19 cellular contexts compared by ENCODE assay signal in genomic region chr3:53581671-53582070, GRCh38.
A peak's percentile ranks its signal among the peaks of the same experiment; 100 is the strongest.
DNase-seq lines count a peak whose midpoint lies in the region; ATAC-seq, FAIRE-seq and TF ChIP-seq lines count a peak whose summit lies in the region.
"Had no signal": no experiment of that assay in that cellular context is flagged by ENCODE, and none has a peak within 500 bp of the region (broad histone marks: within the 10 kb centered on the region; RNA-seq: fewer than 3 reads in every experiment).

No MANE protein-coding gene starts in this region.

- no peak overlapping the region for H3K4me2 ChIP-seq in H1 (ENCODE audit: insufficient read depth in 1 of 2, low read depth in 2 of 2, low read length in 2 of 2)

- H2BK12ac ChIP-seq in H1 (ENCODE audit: low read depth, low read length): 0 out of 2 replicates have a peak overlapping the region, but pooled peaks have one; percentile 64

- H3K4me3 ChIP-seq in H1 (ENCODE audit: extremely low read depth in 1 of 4, insufficient read depth in 2 of 4, low read depth in 3 of 4, low read length in 4 of 4): no peak overlapping the region
- H3K4me3 ChIP-seq: cardiac muscle cell, pancreas, suprapubic skin had no signal

- H3K4ac ChIP-seq in H1 (replicated peaks; ENCODE audit: insufficient read length, low read depth, low read length): no peak overlapping the region

- no peaks in the 10 kb centered on the region for H3K79me1 ChIP-seq in H1 (ENCODE audit: low read depth, low read length)

- H3K27ac Mint-ChIP-seq in activated naive CD8-positive, alpha-beta T cell treated with anti-CD3 and anti-CD28 coated beads, Interleukin-2, amount 10 ng/mL, durations not matched to agents 7 days and 5 days: no peak overlapping the region
- no peak overlapping the region for H3K27ac Mint-ChIP-seq in activated naive CD8-positive, alpha-beta T cell treated with anti-CD3 and anti-CD28 coated beads for 36 hours

- no peak overlapping the region for H3K18ac ChIP-seq in H1 (ENCODE audit: extremely low read depth, low read length)

- CTCF ChIA-PET in H1 (lab: Charles Lee; ENCODE audit: partially characterized antibody): interaction anchor here (1.4 kb wide), 1 partner anchor 50 kb away, joined by 3 read pairs; no protein-coding TSS in a partner anchor

- H4K5ac ChIP-seq in H1 (ENCODE audit: insufficient read length, low read depth, low read length): no peak overlapping the region

- POLR2A ChIA-PET in activated naive CD8-positive, alpha-beta T cell treated with anti-CD3 and anti-CD28 coated beads, Interleukin-2, amount 10 ng/mL, durations not matched to agents 7 days and 5 days (lab: Charles Lee): no interaction called here
- POLR2A ChIA-PET in H1 (lab: Charles Lee; ENCODE audit: partially characterized antibody): no interaction called here

- no peak overlapping the region for H2AFZ ChIP-seq in H1 (ENCODE audit: low read length)

- no peak for TF ChIP-seq CTCF in H1 (IDR thresholded peaks at IDR 0.05; ENCODE audit: control extremely low read depth in 1 of 3, insufficient read depth in 1 of 3, low read depth in 1 of 3, low read length in 3 of 3)

- H3K4me1 Mint-ChIP-seq in activated naive CD8-positive, alpha-beta T cell treated with anti-CD3 and anti-CD28 coated beads, Interleukin-2, amount 10 ng/mL, durations not matched to agents 7 days and 5 days: peaks cover 12% of the 10 kb centered on the region
- H3K4me1 Mint-ChIP-seq in activated naive CD8-positive, alpha-beta T cell treated with anti-CD3 and anti-CD28 coated beads for 36 hours: peaks cover 4% of the 10 kb centered on the region

- 91% methylated on average over 3 of the region's 3 CpGs; no CpG with 5 or more reads in 1 of the 2 experiments for WGBS in H1 (ENCODE audit: extremely low coverage in 1 of 2, insufficient coverage in 1 of 2, insufficient read length in 1 of 2, insufficient replicate concordance in 2 of 2, low coverage in 1 of 2, low lambda C conversion rate in 2 of 2, missing lambda C conversion rate in 1 of 2), 2 experiments

- no peaks in the 10 kb centered on the region for H3K9me3 ChIP-seq in H1 (ENCODE audit: insufficient read depth in 2 of 2, low read depth in 1 of 2, low read length in 1 of 2)
- H3K9me3 ChIP-seq: pancreas, suprapubic skin had no signal

- H4K20me1 ChIP-seq in H1 (replicated peaks in 1 of 2; ENCODE audit: control insufficient read depth in 1 of 2, insufficient read depth in 2 of 2, low read length in 2 of 2): no peaks in the 10 kb centered on the region

- no peak for TF ChIP-seq POLR2A in H1 (IDR thresholded peaks at IDR 0.05; ENCODE audit: control extremely low read depth in 1 of 2, low read depth in 2 of 2, low read length in 2 of 2)

- H3K27ac ChIP-seq in H1 (ENCODE audit: low read depth, low read length): no peak overlapping the region
- H3K27ac ChIP-seq: cardiac muscle cell, pancreas, suprapubic skin had no signal

- H2BK20ac ChIP-seq in H1 (ENCODE audit: low read length): no peak overlapping the region

- H3K4me1 ChIP-seq in H1 (replicated peaks in 1 of 4; ENCODE audit: control insufficient read depth in 3 of 4, insufficient read depth in 4 of 4, low read length in 3 of 4): peaks cover 0 to 3% (median 1%) of the 10 kb centered on the region in 4 experiments; a peak in 4 of 7 replicates
- H3K4me1 ChIP-seq: pancreas, suprapubic skin had no signal

- no peaks in the 10 kb centered on the region for H3K79me2 ChIP-seq in H1 (ENCODE audit: control insufficient read depth in 1 of 2, insufficient read depth in 2 of 2, low read length in 2 of 2)

- H3K14ac ChIP-seq in H1 (ENCODE audit: insufficient read length): no peak overlapping the region

- DNase-seq in activated naive CD8-positive, alpha-beta T cell treated with anti-CD3 and anti-CD28 coated beads, Interleukin-2, amount 10 ng/mL, durations not matched to agents 7 days and 5 days: no peak
- DNase-seq in activated naive CD8-positive, alpha-beta T cell treated with anti-CD3 and anti-CD28 coated beads for 36 hours: no peak
- DNase-seq in OCI-M1 (lab: John Stamatoyannopoulos, UW): peak; percentile 39
- no peak for DNase-seq in H1 (ENCODE audit: low read depth in 1 of 2, low spot score in 2 of 2)
- no peak for DNase-seq in NCI-H146 (lab: John Stamatoyannopoulos, UW)
- DNase-seq in hypothalamus (lab: John Stamatoyannopoulos, UW): no peak
- DNase-seq: activated CD4-positive, alpha-beta T cell treated with anti-CD3 and anti-CD28 coated beads for 48 hours; activated effector memory CD4-positive, alpha-beta T cell treated with anti-CD3 and anti-CD28 coated beads, Interleukin-2, amount 50 U/mL, for 16 hours; midbrain; NCI-H1417 treated with DMSO at 0.1 percent for 48 hours; NCI-H510A; pancreas had no signal

- no peak overlapping the region for H2BK120ac ChIP-seq in H1 (replicated peaks; ENCODE audit: low read depth, low read length)

- no peak overlapping the region for H3K56ac ChIP-seq in H1 (replicated peaks; ENCODE audit: insufficient read length, low read depth, low read length)

- FAIRE-seq in H1 (lab: Jason Lieb, UNC): no peak
- FAIRE-seq: D721Med, keratinocyte, pancreas, RCC 7860 had no signal

- no peak overlapping the region for H3K23ac ChIP-seq in H1 (ENCODE audit: insufficient read length)

- H3K36me3 ChIP-seq in H1 (ENCODE audit: control insufficient read depth in 2 of 4, insufficient read depth in 4 of 4, low read length in 3 of 4): no peaks in the 10 kb centered on the region
- H3K36me3 ChIP-seq: cardiac muscle cell, pancreas, suprapubic skin had no signal

- no peak overlapping the region for H3K4me3 Mint-ChIP-seq in activated naive CD8-positive, alpha-beta T cell treated with anti-CD3 and anti-CD28 coated beads, Interleukin-2, amount 10 ng/mL, durations not matched to agents 7 days and 5 days
- H3K4me3 Mint-ChIP-seq in activated naive CD8-positive, alpha-beta T cell treated with anti-CD3 and anti-CD28 coated beads for 36 hours: no peak overlapping the region

- TF ChIP-seq RAD21 in H1 (IDR thresholded peaks at IDR 0.05 in 1 of 2, conservative IDR thresholded peaks at IDR 0.05 in 1 of 2; ENCODE audit: low read depth in 2 of 2, low read length in 2 of 2): no peak

- ATAC-seq in activated naive CD8-positive, alpha-beta T cell treated with anti-CD3 and anti-CD28 coated beads, Interleukin-2, amount 10 ng/mL, durations not matched to agents 7 days and 5 days (ENCODE audit: low read depth): peak; percentile 60
- ATAC-seq in HG03108 (IDR thresholded peaks at IDR 0.05; ENCODE audit: unreplicated experiment) (no peak), GM18873 (IDR thresholded peaks at IDR 0.05; ENCODE audit: low FRiP score, unreplicated experiment) (no peak)
- ATAC-seq: pancreas had no signal

- H3K9me3 Mint-ChIP-seq in activated naive CD8-positive, alpha-beta T cell treated with anti-CD3 and anti-CD28 coated beads, Interleukin-2, amount 10 ng/mL, durations not matched to agents 7 days and 5 days: no peaks in the 10 kb centered on the region
- H3K9me3 Mint-ChIP-seq in activated naive CD8-positive, alpha-beta T cell treated with anti-CD3 and anti-CD28 coated beads for 36 hours: no peaks in the 10 kb centered on the region

- peaks cover 3% of the 10 kb centered on the region for H3K27me3 Mint-ChIP-seq in activated naive CD8-positive, alpha-beta T cell treated with anti-CD3 and anti-CD28 coated beads, Interleukin-2, amount 10 ng/mL, durations not matched to agents 7 days and 5 days
- no peaks in the 10 kb centered on the region for H3K27me3 Mint-ChIP-seq in activated naive CD8-positive, alpha-beta T cell treated with anti-CD3 and anti-CD28 coated beads for 36 hours

- no peak for TF ChIP-seq EP300 in H1 (IDR thresholded peaks at IDR 0.05; ENCODE audit: borderline replicate concordance in 1 of 2, low read depth in 2 of 2, low read length in 2 of 2)

- no peaks in the 10 kb centered on the region for H3K27me3 ChIP-seq in H1 (replicated peaks in 1 of 4; ENCODE audit: control insufficient read depth in 3 of 4, extremely low read depth in 1 of 4, insufficient read depth in 3 of 4, low read length in 3 of 4)
- H3K27me3 ChIP-seq: cardiac muscle cell, pancreas, suprapubic skin had no signal

- H3K9ac ChIP-seq in H1 (replicated peaks in 1 of 4; ENCODE audit: extremely low read depth in 1 of 4, low read depth in 3 of 4, low read length in 3 of 4): no peak overlapping the region

- H2BK15ac ChIP-seq in H1 (ENCODE audit: low read length): no peak overlapping the region

- no peak overlapping the region for H4K91ac ChIP-seq in H1 (replicated peaks; ENCODE audit: insufficient read length, low read length)

- H3K36me3 Mint-ChIP-seq in activated naive CD8-positive, alpha-beta T cell treated with anti-CD3 and anti-CD28 coated beads, Interleukin-2, amount 10 ng/mL, durations not matched to agents 7 days and 5 days: no peaks in the 10 kb centered on the region
- no peaks in the 10 kb centered on the region for H3K36me3 Mint-ChIP-seq in activated naive CD8-positive, alpha-beta T cell treated with anti-CD3 and anti-CD28 coated beads for 36 hours

- H2BK5ac ChIP-seq in H1 (ENCODE audit: low read depth, low read length): no peak overlapping the region

- no peak overlapping the region for H2AK5ac ChIP-seq in H1 (ENCODE audit: low read depth, low read length)

- H3K23me2 ChIP-seq in H1 (ENCODE audit: low read depth, low read length): no peaks in the 10 kb centered on the region

- no peak overlapping the region for H4K8ac ChIP-seq in H1 (ENCODE audit: extremely low read depth, insufficient read depth, low read length)

TF ChIP-seq in H1, 55 proteins besides CTCF, POLR2A, EP300 and RAD21 (continues in another document):
- no peak for TF ChIP-seq CREB1 (IDR thresholded peaks at IDR 0.05)
- no peak for TF ChIP-seq POLR2AphosphoS5 (IDR thresholded peaks at IDR 0.05; ENCODE audit: low read depth, low read length)
- TF ChIP-seq NRF1 (IDR thresholded peaks at IDR 0.05; ENCODE audit: low read depth, low read length): no peak
- TF ChIP-seq YY1 (IDR thresholded peaks at IDR 0.05; ENCODE audit: low read depth, low read length): no peak
- no peak for TF ChIP-seq BCL11A (IDR thresholded peaks at IDR 0.05; ENCODE audit: low read depth in 2 of 2, low read length in 2 of 2)
- no peak for TF ChIP-seq CEBPB (IDR thresholded peaks at IDR 0.05; ENCODE audit: low read depth, low read length)
- TF ChIP-seq RFX5 (IDR thresholded peaks at IDR 0.05; ENCODE audit: borderline replicate concordance, low read depth, low read length): no peak
- TF ChIP-seq SP2 (IDR thresholded peaks at IDR 0.05; ENCODE audit: low read length): no peak
- no peak for TF ChIP-seq SAP30 (IDR thresholded peaks at IDR 0.05; ENCODE audit: insufficient read depth, insufficient replicate concordance, low read length)
- no peak for TF ChIP-seq KDM4A (IDR thresholded peaks at IDR 0.05; ENCODE audit: low read depth, low read length, severe bottlenecking)
- no peak for TF ChIP-seq RBBP5 (IDR thresholded peaks at IDR 0.05; ENCODE audit: borderline replicate concordance, low read depth, low read length)
- TF ChIP-seq TCF12 (IDR thresholded peaks at IDR 0.05; ENCODE audit: low read depth, low read length): no peak
- no peak for TF ChIP-seq SUZ12 (IDR thresholded peaks at IDR 0.05; ENCODE audit: low read length)
- TF ChIP-seq ASH2L (IDR thresholded peaks at IDR 0.05; ENCODE audit: low read length): no peak
